ENCODE assay signal across 24 cellular contexts in the genomic region with DNA sequence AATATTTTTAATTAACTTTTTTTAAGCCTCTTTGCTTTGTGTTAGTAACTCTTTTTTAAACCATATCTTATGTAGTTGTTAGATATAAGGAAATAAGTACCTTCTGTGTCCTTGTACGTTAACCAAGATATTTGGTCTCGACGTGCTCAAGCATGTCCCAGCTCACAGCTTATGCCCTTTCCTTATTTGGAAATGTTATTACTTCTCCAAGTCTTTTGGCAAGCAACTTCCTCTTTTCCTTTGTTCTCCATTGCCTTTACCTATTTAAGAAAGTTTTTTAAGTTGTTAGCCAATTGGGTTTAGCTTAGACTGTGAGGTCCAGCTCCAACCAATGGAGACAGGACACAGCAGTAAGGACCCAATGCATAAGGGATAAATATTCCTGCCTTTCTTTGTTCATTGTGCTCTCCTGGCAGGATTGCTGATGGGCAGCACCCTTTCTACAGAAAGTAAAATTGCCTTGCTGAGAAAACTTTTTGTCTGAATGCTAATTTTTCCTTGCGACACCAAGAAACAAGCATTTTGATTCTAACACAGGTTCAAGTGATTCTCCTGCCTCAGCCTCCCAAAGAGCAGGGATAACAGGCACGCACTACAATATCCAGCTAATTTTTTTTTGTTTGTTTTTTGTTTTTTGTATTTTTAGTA. TPM values are rescaled to one million over a fixed set of nuclear protein-coding genes. Genes with fewer than 3 reads are reported as not detected.
DNase-seq lines count a peak whose midpoint lies in the region; ATAC-seq, FAIRE-seq and TF ChIP-seq lines count a peak whose summit lies in the region.
"Had no signal": no experiment of that assay in that cellular context is flagged by ENCODE, and none has a peak within 500 bp of the region (broad histone marks: within the 10 kb centered on the region; RNA-seq: fewer than 3 reads in every experiment).

No MANE protein-coding gene starts in this region.

- SMC1A ChIA-PET in GM12878 (lab: Charles Lee; ENCODE audit: uncharacterized antibody, unreplicated experiment), result interaction anchor here (0.9 to 1.3 kb wide), 4 partner anchors 8 to 66 kb away, joined by 3 to 4 read pairs (median 3); no protein-coding TSS in a partner anchor

- TF ChIP-seq CTCF in A549 (IDR thresholded peaks at IDR 0.05), result no peak
- no peak for TF ChIP-seq CTCF in GM12878 (IDR thresholded peaks at IDR 0.05 in 2 of 3, conservative IDR thresholded peaks at IDR 0.05 in 1 of 3; ENCODE audit: control insufficient read depth in 2 of 3, extremely low read depth in 1 of 3, insufficient read depth in 1 of 3, low read depth in 3 of 3, low read length in 3 of 3)
- TF ChIP-seq CTCF in spleen (IDR thresholded peaks at IDR 0.05 in 8 of 11, conservative IDR thresholded peaks at IDR 0.05 in 3 of 11), result no peak

- TF ChIP-seq RAD21 in A549 (conservative IDR thresholded peaks at IDR 0.05 in 1 of 2, IDR thresholded peaks at IDR 0.05 in 1 of 2), result no peak
- TF ChIP-seq RAD21 in GM12878 (IDR thresholded peaks at IDR 0.05; ENCODE audit: insufficient read depth, low read depth, low read length), result no peak

- DNase-seq in A549 (ENCODE audit: low read depth in 1 of 2, low spot score in 1 of 2), result no peak
- peak; percentile 32 for DNase-seq in GDM1 (lab: John Stamatoyannopoulos, UW)
- peak; percentile 79 for DNase-seq in MV-4-11 (lab: John Stamatoyannopoulos, UW)
- DNase-seq in GM12878 (ENCODE audit: low read depth, low spot score), result no peak
- DNase-seq in T-helper 17 cell, result no peak
- DNase-seq in spleen, result no peak
- DNase-seq: CD4-positive, alpha-beta memory T cell; DMS79 treated with DMSO at 0.1 percent for 48 hours; NCI-H1048; NCI-H1436 treated with DMSO at 0.1 percent for 48 hours; NCI-H2029 treated with DMSO at 0.1 percent for 48 hours; NCI-H510A; NCI-H774; Peyer's patch; Right ventricle myocardium superior; T-helper 2 cell had no signal

- no peak for TF ChIP-seq EP300 in A549 (IDR thresholded peaks at IDR 0.05)
- no peak for TF ChIP-seq EP300 in GM12878 (IDR thresholded peaks at IDR 0.05; ENCODE audit: borderline replicate concordance in 1 of 2, control insufficient read depth in 1 of 2, low read depth in 2 of 2, low read length in 2 of 2)

- RAD21 ChIA-PET in GM12878 (lab: Charles Lee; ENCODE audit: unreplicated experiment), result no interaction called here

- no peak overlapping the region for H3K4me3 ChIP-seq in A549
- no peak overlapping the region for H3K4me3 ChIP-seq in GM12878
- no peak overlapping the region for H3K4me3 ChIP-seq in spleen
- H3K4me3 ChIP-seq: GM23338, Peyer's patch had no signal

- H3K4me1 Mint-ChIP-seq in T-helper 17 cell, result peaks cover 3% of the 10 kb centered on the region
- H3K4me1 Mint-ChIP-seq: GM23338 had no signal

- H3K36me3 ChIP-seq in GM12878 (ENCODE audit: control insufficient read depth in 2 of 2, insufficient read depth in 2 of 2, low read length in 1 of 2) (no peaks in the 10 kb centered on the region), spleen (no peaks in the 10 kb centered on the region)
- H3K36me3 ChIP-seq: Peyer's patch had no signal

- BruUV-seq in GM12878 (replicated peaks; lab: Mats Ljungman, UMichigan), result no TSS peak

- ATAC-seq in A549 (no peak), GM12878 (no peak), T-helper 17 cell (no peak), GM19351 (IDR thresholded peaks at IDR 0.05; ENCODE audit: unreplicated experiment) (no peak), HG02642 (IDR thresholded peaks at IDR 0.05; ENCODE audit: poor library complexity, unreplicated experiment) (no peak)
- ATAC-seq: GM23338, SK-N-SH treated with all-trans-retinoic acid at 6 μM for 48 hours had no signal

- H3K4me2 ChIP-seq in A549 (no peak overlapping the region), GM12878 (ENCODE audit: control insufficient read depth, insufficient read depth) (no peak overlapping the region)
- H3K4me2 ChIP-seq: GM23338 had no signal

- H3K79me2 ChIP-seq in GM12878 (ENCODE audit: control insufficient read depth, insufficient read depth, low read length), result no peaks in the 10 kb centered on the region

- peaks cover 25% of the 10 kb centered on the region for H3K9me3 ChIP-seq in A549
- peaks cover 10% of the 10 kb centered on the region; the same call in 2 of the 3 replicates for H3K9me3 ChIP-seq in GM12878 (replicated peaks; ENCODE audit: control insufficient read depth, insufficient read depth, low read length)
- peaks cover 7% of the 10 kb centered on the region for H3K9me3 ChIP-seq in T-helper 17 cell (ENCODE audit: control insufficient read depth, low read length, poor library complexity, severe bottlenecking)
- H3K9me3 ChIP-seq in spleen, result peaks cover 0 to 26% (median 22%) of the 10 kb centered on the region in 8 donors

- no peak overlapping the region for H3K9ac ChIP-seq in GM12878 (ENCODE audit: control insufficient read depth, insufficient read depth, low read length)

- in situ Hi-C loops in GM12878 (cut with MboI), result no loop called here

- no peaks in the 10 kb centered on the region for H4K20me1 ChIP-seq in GM12878 (ENCODE audit: control insufficient read depth, insufficient read depth)

- H3K27me3 ChIP-seq in GM12878 (replicated peaks in 1 of 2; ENCODE audit: control insufficient read depth in 2 of 2, insufficient read depth in 2 of 2, low read length in 1 of 2) (no peaks in the 10 kb centered on the region), spleen (replicated peaks in 1 of 7) (peaks cover 0 to 19% (median under 1%) of the 10 kb centered on the region in 7 donors)
- H3K27me3 ChIP-seq: Peyer's patch had no signal

- no peak overlapping the region for H3K27ac Mint-ChIP-seq in T-helper 17 cell
- H3K27ac Mint-ChIP-seq: B cell; CD4-positive, alpha-beta memory T cell; GM23338 had no signal

- intact Hi-C loops in GM12878 (cut with micrococcal nuclease; ENCODE audit: unreplicated experiment), result no loop called here
- intact Hi-C loops in spleen (cut with DNase I; ENCODE audit: low total_unique reads), result no loop called here

- peaks cover 7% of the 10 kb centered on the region; the same call in 2 of the 3 replicates for H3K4me1 ChIP-seq in A549
- H3K4me1 ChIP-seq in GM12878 (ENCODE audit: control insufficient read depth, insufficient read depth, low read length), result peaks cover under 1% of the 10 kb centered on the region; the same call in 1 of the 2 replicates
- H3K4me1 ChIP-seq in spleen, result peaks cover 0 to 10% (median 3%) of the 10 kb centered on the region in 6 donors

- FAIRE-seq in A549 (lab: Jason Lieb, UNC), result peak; percentile 73
- no peak for FAIRE-seq in GM12878 (lab: Jason Lieb, UNC)
- FAIRE-seq: GM12891 had no signal

- TF ChIP-seq POLR2A in A549 (IDR thresholded peaks at IDR 0.05; ENCODE audit: low read length) (no peak), GM12878 (IDR thresholded peaks at IDR 0.05; ENCODE audit: low read depth, low read length) (no peak), spleen (IDR thresholded peaks at IDR 0.05) (no peak)

- 66% methylated on average over 5 of the region's 5 CpGs for WGBS in A549 (ENCODE audit: missing lambda C conversion rate)
- 76% methylated on average over 5 of the region's 5 CpGs for WGBS in GM12878 (ENCODE audit: insufficient coverage, insufficient replicate concordance, low lambda C conversion rate, missing lambda C conversion rate)
- WGBS in spleen, 5 donors, result 79 to 91% (median 87%) methylated on average over 5 of the region's 5 CpGs

- POLR2A ChIA-PET in A549 (lab: Yijun Ruan, JAX), result no interaction called here
- POLR2A ChIA-PET in GM12878 (lab: Charles Lee), result no interaction called here

- peaks cover 4% of the 10 kb centered on the region for H3K36me3 Mint-ChIP-seq in T-helper 17 cell (ENCODE audit: low read depth)
- H3K36me3 Mint-ChIP-seq: CD4-positive, alpha-beta memory T cell had no signal

- no peak overlapping the region for H3K4me3 Mint-ChIP-seq in T-helper 17 cell
- H3K4me3 Mint-ChIP-seq: B cell; CD4-positive, alpha-beta memory T cell; GM23338 had no signal

- peaks cover 5% of the 10 kb centered on the region for H3K27me3 Mint-ChIP-seq in T-helper 17 cell
- H3K27me3 Mint-ChIP-seq: B cell had no signal

- H2AFZ ChIP-seq in GM12878 (ENCODE audit: control insufficient read depth, low read depth, low read length), result no peak overlapping the region
- H2AFZ ChIP-seq: GM23338 had no signal

- CTCF ChIA-PET in A549 (lab: Yijun Ruan, JAX), result interaction anchor here (0.6 to 4.7 kb wide), 2 partner anchors 23 to 109 kb away, joined by 6 to 34 read pairs; no protein-coding TSS in a partner anchor
- CTCF ChIA-PET in GM12878 (lab: Yijun Ruan, JAX), result interaction anchor here (2.0 kb wide), 1 partner anchor 23 kb away, joined by 8 read pairs; no protein-coding TSS in a partner anchor

- no peak overlapping the region for H3K27ac ChIP-seq in A549
- H3K27ac ChIP-seq in GM12878 (ENCODE audit: control insufficient read depth, insufficient read depth), result no peak overlapping the region
- H3K27ac ChIP-seq in spleen, result no peak overlapping the region
- H3K27ac ChIP-seq: Peyer's patch had no signal

RNA-seq across cellular contexts. Expression of a gene that starts 5.2 kb away (rescaled TPM):
- polyA plus RNA-seq in A549 (2011; rRNA removed) (0.53 and 0.91 TPM in 2 replicates), A549 (2017; fragmentation: RNase III; extraction: RNeasy Plus Mini Kit Qiagen cat#74134 plus additional on column Dnase treatment) (0.26 to 0.68 TPM (median 0.37 TPM) in 3 replicates), GM12878 (2011; rRNA removed) (not detected in 2 replicates), GM12878 (2014; fragmentation: Illumina TruSeq; extraction: Trizol) (not detected in 2 replicates), GM12878 (2014; fragmentation: Nextera tagmentation; extraction: Ambion mirVana) (not detected), GM12878 (2014; rRNA removed) (not detected in 2 replicates), GM12878 (2016; fragmentation: Nextera tagmentation; extraction: Ambion mirVana) (not detected), spleen (1 to 10 TPM in 1 of 3 donors, under 1 TPM in 1, not detected in 1; 0.57 to 1.1 TPM)
- 0.61 and 0.73 TPM in 2 replicates for polyA plus RNA-seq in A549 (2012; cell fraction: cytosol; rRNA removed)
- polyA plus RNA-seq in A549 (2012; cell fraction: nucleus; rRNA removed), result 0.47 and 0.91 TPM in 2 replicates
- polyA minus RNA-seq in A549 (2011; rRNA and poly(A)+ RNA removed), result 0.49 and 1.4 TPM in 2 replicates
- not detected in 2 replicates for total RNA-seq in GM12878 (2013; cell fraction: nucleolus; rRNA removed)
- total RNA-seq in GM12878 (2014; rRNA removed) (not detected in 2 replicates), GM12878 (2014; rRNA removed; fragmentation: Illumina TruSeq; extraction: Trizol) (not detected in 2 replicates), GM12878 (2021) (not detected in 2 replicates), T-helper 17 cell (not detected), spleen (under 1 TPM in 2 of 7 donors, not detected in 5; 0.57 to 0.79 TPM)
- polyA plus RNA-seq in GM12878 (2011; ENCODE audit: low read depth), result not detected
- not detected in 2 replicates for polyA plus RNA-seq in GM12878 (2011; cell fraction: cytosol; rRNA removed)
- polyA plus RNA-seq in GM12878 (2011; cell fraction: nucleus; rRNA removed), result not detected in 2 replicates
- not detected in 2 replicates for polyA plus RNA-seq in GM12878 (2012)
- polyA minus RNA-seq in GM12878 (2011; rRNA and poly(A)+ RNA removed), result not detected in 2 replicates
- polyA minus RNA-seq in GM12878 (2011; cell fraction: cytosol; rRNA and poly(A)+ RNA removed), result not detected in 2 replicates
- not detected in 2 replicates for polyA minus RNA-seq in GM12878 (2011; cell fraction: nucleus; rRNA and poly(A)+ RNA removed)
- total RNA-seq: CD4-positive, alpha-beta memory T cell; Peyer's patch; Right ventricle myocardium superior had no signal
- polyA plus RNA-seq: CD4-positive, alpha-beta memory T cell had no signal

RNA-seq across cellular contexts. Expression of a gene that starts 6.6 kb away (rescaled TPM):
- polyA plus RNA-seq in A549 (2011; rRNA removed), result 15.9 and 20.3 TPM in 2 replicates
- polyA plus RNA-seq in A549 (2012; cell fraction: cytosol; rRNA removed), result 13.0 and 16.5 TPM in 2 replicates
- 16.9 and 17.8 TPM in 2 replicates for polyA plus RNA-seq in A549 (2012; cell fraction: nucleus; rRNA removed)
- 19.0 to 26.3 TPM (median 25.3 TPM) in 3 replicates for polyA plus RNA-seq in A549 (2017; fragmentation: RNase III; extraction: RNeasy Plus Mini Kit Qiagen cat#74134 plus additional on column Dnase treatment)
- polyA minus RNA-seq in A549 (2011; rRNA and poly(A)+ RNA removed), result 36.2 and 44.5 TPM in 2 replicates
- total RNA-seq in GM12878 (2013; cell fraction: nucleolus; rRNA removed), result not detected in 2 replicates
- total RNA-seq in GM12878 (2014; rRNA removed), result 0.17 TPM in 1 of 2 replicates, not detected in the other
- not detected in 2 replicates for total RNA-seq in GM12878 (2014; rRNA removed; fragmentation: Illumina TruSeq; extraction: Trizol)
- 0.11 and 0.26 TPM in 2 replicates for total RNA-seq in GM12878 (2021)
- polyA plus RNA-seq in GM12878 (2011; ENCODE audit: low read depth), result not detected
- 0.04 TPM in 1 of 2 replicates, not detected in the other for polyA plus RNA-seq in GM12878 (2011; rRNA removed)
- polyA plus RNA-seq in GM12878 (2011; cell fraction: cytosol; rRNA removed), result 0.05 and 0.06 TPM in 2 replicates
- 0.16 TPM in 1 of 2 replicates, not detected in the other for polyA plus RNA-seq in GM12878 (2011; cell fraction: nucleus; rRNA removed)
- 0.20 and 0.26 TPM in 2 replicates for polyA plus RNA-seq in GM12878 (2012)
- not detected in 2 replicates for polyA plus RNA-seq in GM12878 (2014; fragmentation: Illumina TruSeq; extraction: Trizol)
- under 1 TPM; 0.05 to 0.07 TPM for polyA plus RNA-seq in GM12878 (2014; fragmentation: Nextera tagmentation; extraction: Ambion mirVana)
- polyA plus RNA-seq in GM12878 (2014; rRNA removed), result not detected in 2 replicates
- under 1 TPM; 0.11 to 0.13 TPM for polyA plus RNA-seq in GM12878 (2016; fragmentation: Nextera tagmentation; extraction: Ambion mirVana)
- 0.31 TPM in 1 of 2 replicates, not detected in the other for polyA minus RNA-seq in GM12878 (2011; rRNA and poly(A)+ RNA removed)
- polyA minus RNA-seq in GM12878 (2011; cell fraction: cytosol; rRNA and poly(A)+ RNA removed), result 0.62 TPM in 1 of 2 replicates, not detected in the other
- polyA minus RNA-seq in GM12878 (2011; cell fraction: nucleus; rRNA and poly(A)+ RNA removed), result not detected in 2 replicates
- under 1 TPM in 1 of 2 donors, not detected in 1; 0.17 TPM for total RNA-seq in T-helper 17 cell
- 10 to 100 TPM in 6 of 7 donors, 1 to 10 TPM in 1; 8.9 to 24.7 (median 15.8) TPM for total RNA-seq in spleen
- polyA plus RNA-seq in spleen, result 1 to 10 TPM; 5.8 to 8.4 (median 5.8) TPM
- total RNA-seq: CD4-positive, alpha-beta memory T cell had no signal
- polyA plus RNA-seq: CD4-positive, alpha-beta memory T cell had no signal

RNA-seq across cellular contexts. Expression of a gene that starts 19.2 kb away (rescaled TPM):
- polyA plus RNA-seq in A549 (2011; rRNA removed) (0.08 TPM in 2 replicates), A549 (2017; fragmentation: RNase III; extraction: RNeasy Plus Mini Kit Qiagen cat#74134 plus additional on column Dnase treatment) (0.17 TPM in 1 of 3 replicates, not detected in the others), GM12878 (2011; rRNA removed) (0.05 TPM in 1 of 2 replicates, not detected in the other), GM12878 (2014; fragmentation: Illumina TruSeq; extraction: Trizol) (0.03 TPM in 1 of 2 replicates, not detected in the other), GM12878 (2014; fragmentation: Nextera tagmentation; extraction: Ambion mirVana) (not detected), GM12878 (2014; rRNA removed) (0.04 and 0.06 TPM in 2 replicates), GM12878 (2016; fragmentation: Nextera tagmentation; extraction: Ambion mirVana) (not detected), spleen (under 1 TPM; 0.11 to 0.32 (median 0.19) TPM)
- 0.03 and 0.09 TPM in 2 replicates for polyA plus RNA-seq in A549 (2012; cell fraction: cytosol; rRNA removed)
- polyA plus RNA-seq in A549 (2012; cell fraction: nucleus; rRNA removed), result 0.05 and 0.06 TPM in 2 replicates
- not detected in 2 replicates for polyA minus RNA-seq in A549 (2011; rRNA and poly(A)+ RNA removed)
- not detected in 2 replicates for total RNA-seq in GM12878 (2013; cell fraction: nucleolus; rRNA removed)
- total RNA-seq in GM12878 (2014; rRNA removed) (0.16 TPM in 1 of 2 replicates, not detected in the other), GM12878 (2014; rRNA removed; fragmentation: Illumina TruSeq; extraction: Trizol) (not detected in 2 replicates), GM12878 (2021) (0.21 TPM in 1 of 2 replicates, not detected in the other), T-helper 17 cell (under 1 TPM in 1 of 2 donors, not detected in 1; 0.86 TPM), spleen (under 1 TPM in 1 of 7 donors, not detected in 6; 0.41 TPM)
- polyA plus RNA-seq in GM12878 (2011; ENCODE audit: low read depth), result not detected
- polyA plus RNA-seq in GM12878 (2011; cell fraction: cytosol; rRNA removed), result not detected in 2 replicates
- polyA plus RNA-seq in GM12878 (2011; cell fraction: nucleus; rRNA removed), result 0.19 TPM in 1 of 2 replicates, not detected in the other
- polyA plus RNA-seq in GM12878 (2012), result not detected in 2 replicates
- not detected in 2 replicates for polyA minus RNA-seq in GM12878 (2011; rRNA and poly(A)+ RNA removed)
- polyA minus RNA-seq in GM12878 (2011; cell fraction: cytosol; rRNA and poly(A)+ RNA removed), result not detected in 2 replicates
- 0.24 TPM in 1 of 2 replicates, not detected in the other for polyA minus RNA-seq in GM12878 (2011; cell fraction: nucleus; rRNA and poly(A)+ RNA removed)
- total RNA-seq: G401, GM23338, LHCN-M2, Peyer's patch, Right ventricle myocardium superior had no signal
- polyA plus RNA-seq: CD4-positive, alpha-beta memory T cell had no signal

RNA-seq across cellular contexts. Expression of a gene that starts 33.6 kb away (rescaled TPM):
- polyA plus RNA-seq in A549 (2011; rRNA removed), result not detected in 2 replicates
- not detected in 2 replicates for polyA plus RNA-seq in A549 (2012; cell fraction: cytosol; rRNA removed)
- polyA plus RNA-seq in A549 (2012; cell fraction: nucleus; rRNA removed), result not detected in 2 replicates
- 0.13 to 0.22 TPM in 2 of 3 replicates, not detected in the other for polyA plus RNA-seq in A549 (2017; fragmentation: RNase III; extraction: RNeasy Plus Mini Kit Qiagen cat#74134 plus additional on column Dnase treatment)
- not detected in 2 replicates for polyA minus RNA-seq in A549 (2011; rRNA and poly(A)+ RNA removed)
- total RNA-seq in GM12878 (2013; cell fraction: nucleolus; rRNA removed), result 148 and 174 TPM in 2 replicates
- 106 and 121 TPM in 2 replicates for total RNA-seq in GM12878 (2014; rRNA removed)
- 142 and 155 TPM in 2 replicates for total RNA-seq in GM12878 (2014; rRNA removed; fragmentation: Illumina TruSeq; extraction: Trizol)
- 256 and 267 TPM in 2 replicates for total RNA-seq in GM12878 (2021)
- polyA plus RNA-seq in GM12878 (2011; ENCODE audit: low read depth), result 158 TPM
- 17.7 and 34.1 TPM in 2 replicates for polyA plus RNA-seq in GM12878 (2011; rRNA removed)
- 110 and 112 TPM in 2 replicates for polyA plus RNA-seq in GM12878 (2011; cell fraction: cytosol; rRNA removed)
- 182 and 224 TPM in 2 replicates for polyA plus RNA-seq in GM12878 (2011; cell fraction: nucleus; rRNA removed)
- 332 and 419 TPM in 2 replicates for polyA plus RNA-seq in GM12878 (2012)
- 243 and 359 TPM in 2 replicates for polyA plus RNA-seq in GM12878 (2014; fragmentation: Illumina TruSeq; extraction: Trizol)
- polyA plus RNA-seq in GM12878 (2014; fragmentation: Nextera tagmentation; extraction: Ambion mirVana), result 10 to 100 TPM; 46.7 to 48.0 TPM
- polyA plus RNA-seq in GM12878 (2014; rRNA removed), result 161 and 178 TPM in 2 replicates
- 10 to 100 TPM; 88.5 to 93.9 TPM for polyA plus RNA-seq in GM12878 (2016; fragmentation: Nextera tagmentation; extraction: Ambion mirVana)
- 147 and 209 TPM in 2 replicates for polyA minus RNA-seq in GM12878 (2011; rRNA and poly(A)+ RNA removed)
- 76.3 and 87.6 TPM in 2 replicates for polyA minus RNA-seq in GM12878 (2011; cell fraction: cytosol; rRNA and poly(A)+ RNA removed)
- polyA minus RNA-seq in GM12878 (2011; cell fraction: nucleus; rRNA and poly(A)+ RNA removed), result 43.4 and 77.2 TPM in 2 replicates
- 100 to 1,000 TPM; 288 to 373 TPM for total RNA-seq in T-helper 17 cell
- 100 to 1,000 TPM; 297 to 516 (median 398) TPM for total RNA-seq in spleen
- polyA plus RNA-seq in spleen, result 100 to 1,000 TPM; 401 to 452 (median 405) TPM
- total RNA-seq: G401, GM23338, LHCN-M2 had no signal

RNA-seq across cellular contexts. Expression of a gene that starts 43.8 kb away (rescaled TPM):
- polyA plus RNA-seq in A549 (2011; rRNA removed) (5.9 and 8.6 TPM in 2 replicates), A549 (2017; fragmentation: RNase III; extraction: RNeasy Plus Mini Kit Qiagen cat#74134 plus additional on column Dnase treatment) (2.4 to 3.2 TPM (median 3.2 TPM) in 3 replicates), GM12878 (2011; rRNA removed) (2.4 and 3.2 TPM in 2 replicates), GM12878 (2014; fragmentation: Illumina TruSeq; extraction: Trizol) (0.48 and 0.63 TPM in 2 replicates), GM12878 (2014; fragmentation: Nextera tagmentation; extraction: Ambion mirVana) (under 1 TPM; 0.51 to 0.98 TPM), GM12878 (2014; rRNA removed) (0.88 and 1.3 TPM in 2 replicates), GM12878 (2016; fragmentation: Nextera tagmentation; extraction: Ambion mirVana) (under 1 TPM; 0.37 to 0.57 TPM), spleen (1 to 10 TPM; 2.7 to 5.0 (median 2.7) TPM)
- polyA plus RNA-seq in A549 (2012; cell fraction: cytosol; rRNA removed), result 1.2 and 1.9 TPM in 2 replicates
- polyA plus RNA-seq in A549 (2012; cell fraction: nucleus; rRNA removed), result 7.1 and 17.4 TPM in 2 replicates
- 3.0 and 5.4 TPM in 2 replicates for polyA minus RNA-seq in A549 (2011; rRNA and poly(A)+ RNA removed)
- 3.3 and 6.4 TPM in 2 replicates for total RNA-seq in GM12878 (2013; cell fraction: nucleolus; rRNA removed)
- total RNA-seq in GM12878 (2014; rRNA removed) (0.16 and 0.23 TPM in 2 replicates), GM12878 (2014; rRNA removed; fragmentation: Illumina TruSeq; extraction: Trizol) (0.23 and 0.36 TPM in 2 replicates), GM12878 (2021) (1.6 and 1.7 TPM in 2 replicates), T-helper 17 cell (1 to 10 TPM; 3.1 to 3.7 TPM), spleen (1 to 10 TPM; 2.1 to 6.9 (median 5.0) TPM)
- 0.24 TPM for polyA plus RNA-seq in GM12878 (2011; ENCODE audit: low read depth)
- polyA plus RNA-seq in GM12878 (2011; cell fraction: cytosol; rRNA removed), result 1.4 and 1.5 TPM in 2 replicates
- 1.4 and 3.1 TPM in 2 replicates for polyA plus RNA-seq in GM12878 (2011; cell fraction: nucleus; rRNA removed)
- polyA plus RNA-seq in GM12878 (2012), result 0.87 and 1.3 TPM in 2 replicates
- polyA minus RNA-seq in GM12878 (2011; rRNA and poly(A)+ RNA removed), result 1.3 and 2.0 TPM in 2 replicates
- 0.53 and 1.1 TPM in 2 replicates for polyA minus RNA-seq in GM12878 (2011; cell fraction: cytosol; rRNA and poly(A)+ RNA removed)
- 0.36 and 0.96 TPM in 2 replicates for polyA minus RNA-seq in GM12878 (2011; cell fraction: nucleus; rRNA and poly(A)+ RNA removed)
- total RNA-seq: G401 had no signal

Comparison
In these comparisons a context has a peak if more than half of its experiments do, and no peak if none do; other contexts are left out.
1. DNase-seq: peak in GDM1 (single experiment) and MV-4-11 (single experiment); none in A549 (0 of 2), GM12878 (single experiment), T-helper 17 cell (0 of 3) and spleen (single experiment).
2. RNA of a gene that starts 6.6 kb away (total RNA-seq): 8.9 to 24.7 TPM in spleen; 0.17 TPM in T-helper 17 cell and 0.11 to 0.26 TPM in GM12878; every median in the first group is over 4 times any median in the second.